Comparison of ENCODE assay signal across 11 cellular contexts in genomic region chr5:127011961-127012644, GRCh38. TPM values are rescaled to one million over a fixed set of nuclear protein-coding genes. Genes with fewer than 3 reads are reported as not detected.
A peak's percentile ranks its signal among the peaks of the same experiment; 100 is the strongest.
DNase-seq lines count a peak whose midpoint lies in the region; ATAC-seq, FAIRE-seq and TF ChIP-seq lines count a peak whose summit lies in the region.
"Had no signal": no experiment of that assay in that cellular context is flagged by ENCODE, and none has a peak within 500 bp of the region (broad histone marks: within the 10 kb centered on the region; RNA-seq: fewer than 3 reads in every experiment).

No MANE protein-coding gene starts in this region.

- peak overlapping the region; percentile 72 for H3K4me2 ChIP-seq in GM12878 (ENCODE audit: control insufficient read depth, insufficient read depth)
- no peak overlapping the region for H3K4me2 ChIP-seq in Karpas-422 (ENCODE audit: low read depth, low read length, poor library complexity, severe bottlenecking)

- WGBS in GM12878 (ENCODE audit: insufficient coverage, insufficient replicate concordance, low lambda C conversion rate, missing lambda C conversion rate), result 0% methylated on average over 2 of the region's 2 CpGs

- RAD21 ChIA-PET in GM12878 (lab: Charles Lee; ENCODE audit: unreplicated experiment), result interaction anchor here (0.5 to 6.7 kb wide), 12 partner anchors 8 to 1659 kb away, joined by 3 to 107 read pairs (median 4); partner anchors contain the start of gene LMNB1

- H3K4me3 ChIP-seq in GM12878 (no peak overlapping the region), Karpas-422 (ENCODE audit: low read length) (no peak overlapping the region)

- no peak for TF ChIP-seq RAD21 in GM12878 (IDR thresholded peaks at IDR 0.05; ENCODE audit: insufficient read depth, low read depth, low read length)

- H3K9me2 ChIP-seq in Karpas-422 (replicated peaks; ENCODE audit: insufficient read depth, low read length), result no peaks in the 10 kb centered on the region

- H3K36me3 ChIP-seq in GM12878 (ENCODE audit: control insufficient read depth in 2 of 2, insufficient read depth in 2 of 2, low read length in 1 of 2) (no peaks in the 10 kb centered on the region), Karpas-422 (ENCODE audit: insufficient read depth, low read length) (no peaks in the 10 kb centered on the region)

- H2AFZ ChIP-seq in GM12878 (ENCODE audit: control insufficient read depth, low read depth, low read length) (peak overlapping the region; percentile 57), Karpas-422 (ENCODE audit: low read length) (no peak overlapping the region)

- intact Hi-C loops in GM12878 (cut with micrococcal nuclease; ENCODE audit: unreplicated experiment), result loop anchor here (1.0 to 5.0 kb wide), 5 partner anchors 24 to 570 kb away; partner anchors contain the start of gene LMNB1

- peak; percentile 73 to 87; a peak in 2 of 4 replicates for TF ChIP-seq EP300 in GM12878 (IDR thresholded peaks at IDR 0.05; ENCODE audit: borderline replicate concordance in 1 of 2, control insufficient read depth in 1 of 2, low read depth in 2 of 2, low read length in 2 of 2)

- H3K27ac ChIP-seq in GM12878 (ENCODE audit: control insufficient read depth, insufficient read depth) (peak overlapping the region; percentile 65), Karpas-422 (ENCODE audit: low read length) (no peak overlapping the region)

- POLR2A ChIA-PET in GM12878 (lab: Charles Lee), result interaction anchor here (0.7 to 6.7 kb wide), 12 partner anchors 13 to 480 kb away, joined by 3 to 114 read pairs (median 5); no protein-coding TSS in a partner anchor

- H4K20me1 ChIP-seq in GM12878 (ENCODE audit: control insufficient read depth, insufficient read depth) (no peaks in the 10 kb centered on the region), Karpas-422 (ENCODE audit: insufficient read depth, low read depth, low read length) (no peaks in the 10 kb centered on the region)

- H3K79me2 ChIP-seq in GM12878 (ENCODE audit: control insufficient read depth, insufficient read depth, low read length) (no peaks in the 10 kb centered on the region; the same call in 1 of the 2 replicates), Karpas-422 (ENCODE audit: low read length) (no peaks in the 10 kb centered on the region)

- FAIRE-seq in GM12891 (lab: Jason Lieb, UNC), result peak; percentile 91
- FAIRE-seq in GM12878 (lab: Jason Lieb, UNC), result peak; percentile 35

- TF ChIP-seq POLR2A in GM12891 (IDR thresholded peaks at IDR 0.05; ENCODE audit: low read depth, low read length), result peak; percentile 53; the same call in 1 of the 2 replicates
- 0 out of 2 replicates have a peak, but pooled peaks have one; percentile 20 for TF ChIP-seq POLR2A in GM12878 (IDR thresholded peaks at IDR 0.05; ENCODE audit: low read depth, low read length)

- H3K9me3 ChIP-seq in GM12878 (replicated peaks; ENCODE audit: control insufficient read depth, insufficient read depth, low read length) (peaks cover 1% of the 10 kb centered on the region; the same call in 2 of the 3 replicates), Karpas-422 (ENCODE audit: low read length) (no peaks in the 10 kb centered on the region)

- CTCF ChIA-PET in GM12878 (lab: Yijun Ruan, JAX), result interaction anchor here (0.9 to 4.0 kb wide), 6 partner anchors 13 to 48 kb away, joined by 3 to 25 read pairs (median 4); no protein-coding TSS in a partner anchor

- BruUV-seq in GM12878 (replicated peaks; lab: Mats Ljungman, UMichigan), result no TSS peak

- ATAC-seq in GM21360 (IDR thresholded peaks at IDR 0.05; ENCODE audit: unreplicated experiment) (peak; percentile 67), HG03108 (IDR thresholded peaks at IDR 0.05; ENCODE audit: unreplicated experiment) (peak; percentile 74), GM12878 (peak; percentile 85)

- H3K4me1 ChIP-seq in GM12878 (ENCODE audit: control insufficient read depth, insufficient read depth, low read length) (peaks cover 25% of the 10 kb centered on the region), Karpas-422 (ENCODE audit: low read length) (no peaks in the 10 kb centered on the region)

- no peak for DNase-seq in GM12891 (ENCODE audit: insufficient read length, low spot score)
- peak; percentile 66 for DNase-seq in GM12878 (ENCODE audit: low read depth, low spot score)
- no peak for DNase-seq in hippocampal formation (lab: John Stamatoyannopoulos, UW)
- no peak for DNase-seq in Karpas-422
- no peak for DNase-seq in NCI-H82 (lab: John Stamatoyannopoulos, UW)
- DNase-seq in SHP77 treated with DMSO at 0.1 percent for 48 hours (lab: John Stamatoyannopoulos, UW), result no peak
- DNase-seq: activated gamma-delta T cell, Calu3, PC-3 had no signal

- H3K9ac ChIP-seq in GM12878 (ENCODE audit: control insufficient read depth, insufficient read depth, low read length), result no peak overlapping the region
- no peak overlapping the region for H3K9ac ChIP-seq in Karpas-422 (ENCODE audit: low read length)

- in situ Hi-C loops in GM12878 (cut with MboI), result no loop called here

- H3K27me3 ChIP-seq in GM12878 (replicated peaks in 1 of 2; ENCODE audit: control insufficient read depth in 2 of 2, insufficient read depth in 2 of 2, low read length in 1 of 2), result no peaks in the 10 kb centered on the region
- H3K27me3 ChIP-seq in Karpas-422 (ENCODE audit: low read length), result no peaks in the 10 kb centered on the region

- TF ChIP-seq CTCF in GM12878 (IDR thresholded peaks at IDR 0.05 in 2 of 3, conservative IDR thresholded peaks at IDR 0.05 in 1 of 3; ENCODE audit: control insufficient read depth in 2 of 3, extremely low read depth in 1 of 3, insufficient read depth in 1 of 3, low read depth in 3 of 3, low read length in 3 of 3), result no peak

- SMC1A ChIA-PET in GM12878 (lab: Charles Lee; ENCODE audit: uncharacterized antibody, unreplicated experiment), result interaction anchor here (0.6 to 8.3 kb wide), 14 partner anchors 8 to 309 kb away, joined by 3 to 156 read pairs (median 6); partner anchors contain the start of gene MARCHF3

TF ChIP-seq in GM12891, 5 proteins besides CTCF, POLR2A, EP300 and RAD21:
- TF ChIP-seq POU2F2 (IDR thresholded peaks at IDR 0.05; ENCODE audit: low read depth, low read length) (no peak), SPI1 (IDR thresholded peaks at IDR 0.05; ENCODE audit: low read depth, low read length) (peak; percentile 26; the same call in 1 of the 2 replicates), TAF1 (IDR thresholded peaks at IDR 0.05; ENCODE audit: low read depth, low read length) (peak; percentile 25; the same call in 1 of the 2 replicates), POLR2AphosphoS5 (IDR thresholded peaks at IDR 0.05; ENCODE audit: low read depth, low read length) (0 out of 2 replicates have a peak, but pooled peaks have one; percentile 38), PAX5 (IDR thresholded peaks at IDR 0.05; ENCODE audit: insufficient read depth, low read length, severe bottlenecking) (no peak)

TF ChIP-seq in GM12878, 131 proteins besides CTCF, POLR2A, EP300 and RAD21 (continues in another document):
- 0 out of 2 replicates have a peak, but pooled peaks have one; percentile 17 for TF ChIP-seq GATAD2B (conservative IDR thresholded peaks at IDR 0.05; ENCODE audit: low read depth)
- peak; percentile 19; the same call in 1 of the 2 replicates for TF ChIP-seq CBX5 (IDR thresholded peaks at IDR 0.05; ENCODE audit: low read depth)
- TF ChIP-seq CBX3 (IDR thresholded peaks at IDR 0.05; ENCODE audit: borderline replicate concordance, low read depth), result no peak
- 0 out of 2 replicates have a peak, but pooled peaks have one; percentile 6 for TF ChIP-seq CREM (IDR thresholded peaks at IDR 0.05; ENCODE audit: low read depth)
- TF ChIP-seq EED (IDR thresholded peaks at IDR 0.05; ENCODE audit: low read depth), result peak; percentile 50; the same call in 1 of the 2 replicates
- peak; percentile 11; the same call in 1 of the 2 replicates for TF ChIP-seq GABPA (IDR thresholded peaks at IDR 0.05; ENCODE audit: low read depth)
- peak; percentile 86 for TF ChIP-seq SKIL (IDR thresholded peaks at IDR 0.05; ENCODE audit: low read depth, poor library complexity, severe bottlenecking)
- no peak for TF ChIP-seq RFX5 (IDR thresholded peaks at IDR 0.05; ENCODE audit: low read depth, low read length)
- TF ChIP-seq POLR2AphosphoS5 (IDR thresholded peaks at IDR 0.05; ENCODE audit: low read length), result no peak

RNA-seq across cellular contexts. Expression of gene MARCHF3, which starts 18.3 kb away (rescaled TPM):
- polyA plus RNA-seq in GM12891 (2012; ENCODE audit: low read depth, missing spikeins), result 6.4 TPM
- total RNA-seq in GM12878 (2013; cell fraction: nucleolus; rRNA removed), result 51.9 and 61.9 TPM in 2 replicates
- 13.4 and 16.9 TPM in 2 replicates for total RNA-seq in GM12878 (2014; rRNA removed)
- 9.5 and 10.2 TPM in 2 replicates for total RNA-seq in GM12878 (2014; rRNA removed; fragmentation: Illumina TruSeq; extraction: Trizol)
- total RNA-seq in GM12878 (2021), result 12.3 and 14.5 TPM in 2 replicates
- 2.1 TPM for polyA plus RNA-seq in GM12878 (2011; ENCODE audit: low read depth)
- 24.1 and 24.7 TPM in 2 replicates for polyA plus RNA-seq in GM12878 (2011; rRNA removed)
- polyA plus RNA-seq in GM12878 (2011; cell fraction: cytosol; rRNA removed), result 16.4 and 20.5 TPM in 2 replicates
- polyA plus RNA-seq in GM12878 (2011; cell fraction: nucleus; rRNA removed), result 16.0 and 19.7 TPM in 2 replicates
- 3.8 and 4.4 TPM in 2 replicates for polyA plus RNA-seq in GM12878 (2012)
- polyA plus RNA-seq in GM12878 (2014; fragmentation: Illumina TruSeq; extraction: Trizol), result 8.5 and 11.1 TPM in 2 replicates
- 1 to 10 TPM; 3.6 to 6.4 TPM for polyA plus RNA-seq in GM12878 (2014; fragmentation: Nextera tagmentation; extraction: Ambion mirVana)
- polyA plus RNA-seq in GM12878 (2014; rRNA removed), result 5.7 and 7.9 TPM in 2 replicates
- 10 to 100 TPM; 15.4 to 17.4 TPM for polyA plus RNA-seq in GM12878 (2016; fragmentation: Nextera tagmentation; extraction: Ambion mirVana)
- 30.8 and 39.3 TPM in 2 replicates for polyA minus RNA-seq in GM12878 (2011; rRNA and poly(A)+ RNA removed)
- polyA minus RNA-seq in GM12878 (2011; cell fraction: cytosol; rRNA and poly(A)+ RNA removed), result 8.4 and 10.8 TPM in 2 replicates
- 23.6 and 31.9 TPM in 2 replicates for polyA minus RNA-seq in GM12878 (2011; cell fraction: nucleus; rRNA and poly(A)+ RNA removed)
- 0.56 and 9.9 TPM in 2 replicates for total RNA-seq in Karpas-422 (2014; rRNA removed; shearing (Covaris generic); ENCODE audit: low replicate concordance)
